Comparison of ENCODE assay signal across 1 cellular context in genomic region chr10:126504051-126504760, GRCh38.
TF ChIP-seq lines count a peak whose summit lies in the region.

No MANE protein-coding gene starts in this region.

TF ChIP-seq in WTC11, 78 proteins besides CTCF, POLR2A, EP300 and RAD21 (continued from another document):
- TF ChIP-seq ZNF532 (CRISPR knock-in tag; IDR thresholded peaks at IDR 0.05; ENCODE audit: borderline replicate concordance) (no peak), MXD4 (CRISPR knock-in tag; IDR thresholded peaks at IDR 0.05; ENCODE audit: borderline replicate concordance) (no peak), GTF2I (CRISPR knock-in tag; conservative IDR thresholded peaks at IDR 0.05) (no peak)
- TF ChIP-seq, protein P1, sequence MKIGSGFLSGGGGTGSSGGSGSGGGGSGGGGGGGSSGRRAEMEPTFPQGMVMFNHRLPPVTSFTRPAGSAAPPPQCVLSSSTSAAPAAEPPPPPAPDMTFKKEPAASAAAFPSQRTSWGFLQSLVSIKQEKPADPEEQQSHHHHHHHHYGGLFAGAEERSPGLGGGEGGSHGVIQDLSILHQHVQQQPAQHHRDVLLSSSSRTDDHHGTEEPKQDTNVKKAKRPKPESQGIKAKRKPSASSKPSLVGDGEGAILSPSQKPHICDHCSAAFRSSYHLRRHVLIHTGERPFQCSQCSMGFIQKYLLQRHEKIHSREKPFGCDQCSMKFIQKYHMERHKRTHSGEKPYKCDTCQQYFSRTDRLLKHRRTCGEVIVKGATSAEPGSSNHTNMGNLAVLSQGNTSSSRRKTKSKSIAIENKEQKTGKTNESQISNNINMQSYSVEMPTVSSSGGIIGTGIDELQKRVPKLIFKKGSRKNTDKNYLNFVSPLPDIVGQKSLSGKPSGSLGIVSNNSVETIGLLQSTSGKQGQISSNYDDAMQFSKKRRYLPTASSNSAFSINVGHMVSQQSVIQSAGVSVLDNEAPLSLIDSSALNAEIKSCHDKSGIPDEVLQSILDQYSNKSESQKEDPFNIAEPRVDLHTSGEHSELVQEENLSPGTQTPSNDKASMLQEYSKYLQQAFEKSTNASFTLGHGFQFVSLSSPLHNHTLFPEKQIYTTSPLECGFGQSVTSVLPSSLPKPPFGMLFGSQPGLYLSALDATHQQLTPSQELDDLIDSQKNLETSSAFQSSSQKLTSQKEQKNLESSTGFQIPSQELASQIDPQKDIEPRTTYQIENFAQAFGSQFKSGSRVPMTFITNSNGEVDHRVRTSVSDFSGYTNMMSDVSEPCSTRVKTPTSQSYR (CRISPR knock-in tag; IDR thresholded peaks at IDR 0.05): no peak
TF ChIP-seq in WTC11: peak in this region for 0.
